Comparison of ENCODE assay signal across 9 cellular contexts in genomic region chr6:4805553-4806307, GRCh38. TPM values are rescaled to one million over a fixed set of nuclear protein-coding genes. Genes with fewer than 3 reads are reported as not detected.
DNase-seq lines count a peak whose midpoint lies in the region; ATAC-seq and TF ChIP-seq lines count a peak whose summit lies in the region.
"Had no signal": no experiment of that assay in that cellular context is flagged by ENCODE, and none has a peak within 500 bp of the region (broad histone marks: within the 10 kb centered on the region; RNA-seq: fewer than 3 reads in every experiment).

No MANE protein-coding gene starts in this region.

- no peak overlapping the region for H3K4me3 Mint-ChIP-seq in Calu3 (ENCODE audit: low read depth, unreplicated experiment)
- no peak overlapping the region for H3K4me3 Mint-ChIP-seq in stimulated activated memory B cell treated with anti-CD40 and anti-IgM and Interleukin-4, amounts not matched to agents 10 μg/mL and 1 μg/mL and 100 μg/mL, for 72 hours
- H3K4me3 Mint-ChIP-seq in stimulated activated effector memory CD8-positive, alpha-beta T cell treated with anti-CD3 and anti-CD28 coated beads, Interleukin-12 subunit alpha, Interleukin-12 subunit beta, amount 100 ng/mL, for 72 hours = no peak overlapping the region

- TF ChIP-seq RAD21 in HCT116 (IDR thresholded peaks at IDR 0.05; ENCODE audit: low read depth) = peak; percentile 72

- no peaks in the 10 kb centered on the region for H3K9me3 Mint-ChIP-seq in Calu3 (ENCODE audit: low read depth, unreplicated experiment)
- peaks cover 5% of the 10 kb centered on the region for H3K9me3 Mint-ChIP-seq in stimulated activated memory B cell treated with anti-CD40 and anti-IgM and Interleukin-4, amounts not matched to agents 10 μg/mL and 1 μg/mL and 100 μg/mL, for 72 hours
- peaks cover 3% of the 10 kb centered on the region for H3K9me3 Mint-ChIP-seq in stimulated activated effector memory CD8-positive, alpha-beta T cell treated with anti-CD3 and anti-CD28 coated beads, Interleukin-12 subunit alpha, Interleukin-12 subunit beta, amount 100 ng/mL, for 72 hours

- no peak overlapping the region for H2BK15ac ChIP-seq in mesendoderm (replicated peaks; ENCODE audit: low read depth)

- peaks cover 0 to 3% of the 10 kb centered on the region in 2 experiments; a peak in 1 of 4 replicates for H3K9me3 ChIP-seq in HCT116 (ENCODE audit: control insufficient read depth in 1 of 2, insufficient read depth in 1 of 2, low read depth in 1 of 2, low read length in 2 of 2)
- no peaks in the 10 kb centered on the region for H3K9me3 ChIP-seq in OCI-LY3 (ENCODE audit: insufficient read depth, low read length)
- H3K9me3 ChIP-seq in ectodermal cell (ENCODE audit: control insufficient read depth, low read length) = no peaks in the 10 kb centered on the region

- H2BK5ac ChIP-seq in mesendoderm (ENCODE audit: low read length) = no peak overlapping the region

- peaks cover 0 to 20% of the 10 kb centered on the region in 2 experiments; a peak in 3 of 4 replicates for H3K4me1 ChIP-seq in HCT116 (ENCODE audit: control insufficient read depth in 1 of 2, insufficient read depth in 2 of 2, low read length in 2 of 2)
- H3K4me1 ChIP-seq in OCI-LY3 (ENCODE audit: low read length) = peaks cover 32% of the 10 kb centered on the region
- peaks cover 19% of the 10 kb centered on the region for H3K4me1 ChIP-seq in ectodermal cell (ENCODE audit: control insufficient read depth, insufficient read depth, low read length)
- peaks cover 3% of the 10 kb centered on the region for H3K4me1 ChIP-seq in mesendoderm (ENCODE audit: control insufficient read depth, low read depth, low read length)

- no peaks in the 10 kb centered on the region for H3K27me3 Mint-ChIP-seq in Calu3 (ENCODE audit: unreplicated experiment)
- no peaks in the 10 kb centered on the region for H3K27me3 Mint-ChIP-seq in stimulated activated memory B cell treated with anti-CD40 and anti-IgM and Interleukin-4, amounts not matched to agents 10 μg/mL and 1 μg/mL and 100 μg/mL, for 72 hours

- H3K36me3 ChIP-seq in HCT116 (ENCODE audit: control insufficient read depth in 1 of 2, insufficient read depth in 2 of 2, low read length in 2 of 2) (no peaks in the 10 kb centered on the region), OCI-LY3 (replicated peaks; ENCODE audit: low read depth, low read length) (no peaks in the 10 kb centered on the region), ectodermal cell (ENCODE audit: control insufficient read depth, insufficient read depth, low read length) (no peaks in the 10 kb centered on the region), mesendoderm (ENCODE audit: control insufficient read depth, insufficient read depth, low read length) (no peaks in the 10 kb centered on the region)

- WGBS in ectodermal cell, 2 experiments = 64 to 66% methylated on average over 18 of the region's 18 CpGs
- no CpG with 5 or more reads among the region's 18 CpGs for WGBS in mesendoderm (ENCODE audit: extremely low coverage, insufficient coverage, low lambda C conversion rate)

- no peak overlapping the region for H3K18ac ChIP-seq in mesendoderm (ENCODE audit: low read length)

- BruUV-seq in Calu3 (replicated peaks; lab: Mats Ljungman, UMichigan) (no TSS peak), HCT116 (replicated peaks; lab: Mats Ljungman, UMichigan) (no TSS peak)

- peaks cover 21% of the 10 kb centered on the region; the same call in 1 of the 2 replicates for H4K20me1 ChIP-seq in HCT116 (ENCODE audit: insufficient read depth)
- peaks cover 89% of the 10 kb centered on the region for H4K20me1 ChIP-seq in OCI-LY3 (ENCODE audit: insufficient read depth, low read length)

- no peak overlapping the region for H4K8ac ChIP-seq in mesendoderm (ENCODE audit: low read depth, low read length)

- TF ChIP-seq CTCF in Calu3 (IDR thresholded peaks at IDR 0.05; ENCODE audit: unreplicated experiment) (peak; percentile 55), HCT116 (IDR thresholded peaks at IDR 0.05 in 2 of 3, conservative IDR thresholded peaks at IDR 0.05 in 1 of 3; ENCODE audit: borderline replicate concordance in 1 of 3, insufficient read depth in 1 of 3, low read depth in 2 of 3, low read length in 2 of 3) (peak; percentile 42 to 79 (median 72); a peak in 5 of 6 replicates), OCI-LY3 (IDR thresholded peaks at IDR 0.05; ENCODE audit: low read depth, low read length) (peak; percentile 57)

- CTCF ChIA-PET in Calu3 (lab: Charles Lee) = no interaction called here
- CTCF ChIA-PET in HCT116 (lab: Charles Lee) = no interaction called here

- RAD21 ChIA-PET in HCT116 (lab: Charles Lee; ENCODE audit: low non-redundant PET in 1 of 2, low total read pairs in 2 of 2, uncharacterized antibody in 2 of 2, unreplicated experiment in 2 of 2) = no interaction called here

- H3K4me1 Mint-ChIP-seq in Calu3 (ENCODE audit: low read depth, unreplicated experiment) = peaks cover 10% of the 10 kb centered on the region
- H3K4me1 Mint-ChIP-seq in stimulated activated memory B cell treated with anti-CD40 and anti-IgM and Interleukin-4, amounts not matched to agents 10 μg/mL and 1 μg/mL and 100 μg/mL, for 72 hours = peaks cover 88% of the 10 kb centered on the region
- H3K4me1 Mint-ChIP-seq in stimulated activated effector memory CD8-positive, alpha-beta T cell treated with anti-CD3 and anti-CD28 coated beads, Interleukin-12 subunit alpha, Interleukin-12 subunit beta, amount 100 ng/mL, for 72 hours = peaks cover 72% of the 10 kb centered on the region

- peak overlapping the region; percentile 76 for H3K56ac ChIP-seq in mesendoderm (ENCODE audit: low read length)

- H3K4me2 ChIP-seq in HCT116 (ENCODE audit: low read length) (no peak overlapping the region), OCI-LY3 (ENCODE audit: low read length) (no peak overlapping the region), mesendoderm (ENCODE audit: low read length) (no peak overlapping the region)

- H3K27me3 ChIP-seq in HCT116 (ENCODE audit: insufficient read depth, low read length) = no peaks in the 10 kb centered on the region
- no peaks in the 10 kb centered on the region for H3K27me3 ChIP-seq in OCI-LY3 (ENCODE audit: low read depth, low read length)
- H3K27me3 ChIP-seq in ectodermal cell (ENCODE audit: control insufficient read depth, insufficient read depth, low read length, poor library complexity, severe bottlenecking) = no peaks in the 10 kb centered on the region
- no peaks in the 10 kb centered on the region for H3K27me3 ChIP-seq in mesendoderm (ENCODE audit: insufficient read depth, low read length, poor library complexity)

- H3K27ac Mint-ChIP-seq in Calu3 (ENCODE audit: unreplicated experiment) = no peak overlapping the region
- no peak overlapping the region for H3K27ac Mint-ChIP-seq in stimulated activated memory B cell treated with anti-CD40 and anti-IgM and Interleukin-4, amounts not matched to agents 10 μg/mL and 1 μg/mL and 100 μg/mL, for 72 hours
- no peak overlapping the region for H3K27ac Mint-ChIP-seq in stimulated activated effector memory CD8-positive, alpha-beta T cell treated with anti-CD3 and anti-CD28 coated beads, Interleukin-12 subunit alpha, Interleukin-12 subunit beta, amount 100 ng/mL, for 72 hours

- no peak overlapping the region for H3K23ac ChIP-seq in mesendoderm (ENCODE audit: low read length)

- no peak overlapping the region for H2BK120ac ChIP-seq in mesendoderm (ENCODE audit: low read depth, low read length)

- no peaks in the 10 kb centered on the region for H3K36me3 Mint-ChIP-seq in Calu3 (ENCODE audit: insufficient read depth, unreplicated experiment)
- peaks cover 11% of the 10 kb centered on the region for H3K36me3 Mint-ChIP-seq in stimulated activated memory B cell treated with anti-CD40 and anti-IgM and Interleukin-4, amounts not matched to agents 10 μg/mL and 1 μg/mL and 100 μg/mL, for 72 hours
- H3K36me3 Mint-ChIP-seq in stimulated activated effector memory CD8-positive, alpha-beta T cell treated with anti-CD3 and anti-CD28 coated beads, Interleukin-12 subunit alpha, Interleukin-12 subunit beta, amount 100 ng/mL, for 72 hours = peaks cover 5% of the 10 kb centered on the region

- POLR2A ChIA-PET in HCT116 (lab: Charles Lee) = no interaction called here

- no peak overlapping the region for H2AK5ac ChIP-seq in mesendoderm (ENCODE audit: low read length)

- intact Hi-C loops in Calu3 (cut with micrococcal nuclease; ENCODE audit: unreplicated experiment) = loop anchor here (10.0 kb wide), 1 partner anchor 491 kb away; no protein-coding TSS in a partner anchor
- intact Hi-C loops in HCT116 (cut with micrococcal nuclease) = loop anchor here (2.0 to 10.0 kb wide), 2 partner anchors 129 to 493 kb away; no protein-coding TSS in a partner anchor

- no peak overlapping the region for H4K5ac ChIP-seq in mesendoderm (ENCODE audit: low read length)

- no peaks in the 10 kb centered on the region for H3K9me2 ChIP-seq in HCT116 (ENCODE audit: insufficient read depth)

- H3K79me2 ChIP-seq in HCT116 (ENCODE audit: insufficient read depth, low read length) = peaks cover 94% of the 10 kb centered on the region
- H3K79me2 ChIP-seq in OCI-LY3 (ENCODE audit: low read length) = peaks cover 92% of the 10 kb centered on the region
- H3K79me2 ChIP-seq in mesendoderm (ENCODE audit: control insufficient read depth, insufficient read depth, low read length) = peaks cover 79% of the 10 kb centered on the region

- H3K4ac ChIP-seq in mesendoderm (ENCODE audit: low read depth, low read length) = no peak overlapping the region

- peaks cover 44% of the 10 kb centered on the region for H3K79me1 ChIP-seq in mesendoderm (ENCODE audit: low read length)

- H3K9ac ChIP-seq in HCT116 (ENCODE audit: low read length) = no peak overlapping the region
- H3K9ac ChIP-seq in OCI-LY3 (ENCODE audit: low read length) = no peak overlapping the region
- peak overlapping the region; percentile 16 for H3K9ac ChIP-seq in mesendoderm (ENCODE audit: low read length)

- H3K27ac ChIP-seq in HCT116 (ENCODE audit: low read depth, low read length) (no peak overlapping the region), OCI-LY3 (ENCODE audit: low read length) (no peak overlapping the region), ectodermal cell (ENCODE audit: insufficient read depth, low read depth, low read length, poor library complexity, severe bottlenecking) (peak overlapping the region; percentile 81), mesendoderm (ENCODE audit: low read depth, low read length) (no peak overlapping the region)

- peak; percentile 89 for ATAC-seq in HCT116
- ATAC-seq in stimulated activated memory B cell treated with anti-CD40 and anti-IgM and Interleukin-4, amounts not matched to agents 10 μg/mL and 1 μg/mL and 100 μg/mL, for 72 hours = no peak
- ATAC-seq in stimulated activated effector memory CD8-positive, alpha-beta T cell treated with anti-CD3 and anti-CD28 coated beads, Interleukin-12 subunit alpha, Interleukin-12 subunit beta, amount 100 ng/mL, for 72 hours = no peak

- DNase-seq in Calu3 (peak; percentile 62), HCT116 (ENCODE audit: low read depth, low spot score) (peak; percentile 34), mesendoderm (peak; percentile 77), GF-D8 (lab: John Stamatoyannopoulos, UW) (no peak)
- DNase-seq in stimulated activated effector memory CD8-positive, alpha-beta T cell treated with anti-CD3 and anti-CD28 coated beads, Interleukin-12 subunit alpha, Interleukin-12 subunit beta, amount 100 ng/mL, for 72 hours (ENCODE audit: low spot score in 2 of 2) = no peak

- no peak for TF ChIP-seq POLR2A in HCT116 (IDR thresholded peaks at IDR 0.05; ENCODE audit: borderline replicate concordance, extremely low read depth, insufficient read depth, insufficient read length)

- no peak overlapping the region for H2AFZ ChIP-seq in HCT116 (ENCODE audit: low read depth, low read length, poor library complexity, severe bottlenecking)
- H2AFZ ChIP-seq in OCI-LY3 (ENCODE audit: low read depth, low read length) = no peak overlapping the region

- H3K4me3 ChIP-seq in HCT116 (replicated peaks in 1 of 2; ENCODE audit: low read depth in 1 of 2, low read length in 2 of 2) = no peak overlapping the region
- H3K4me3 ChIP-seq in OCI-LY3 (ENCODE audit: low read length) = no peak overlapping the region
- no peak overlapping the region for H3K4me3 ChIP-seq in ectodermal cell (ENCODE audit: insufficient read depth, low read depth, low read length)
- H3K4me3 ChIP-seq in mesendoderm (ENCODE audit: low read length) = no peak overlapping the region
- H3K4me3 ChIP-seq: SK-N-MC had no signal

RNA-seq across cellular contexts. Expression of gene CDYL, which starts 29.5 kb away (rescaled TPM):
- 45.2 and 48.9 TPM in 2 replicates for total RNA-seq in Calu3 (2022)
- total RNA-seq in HCT116 (2021; ENCODE audit: unreplicated experiment) = 42.6 TPM
- polyA plus RNA-seq in HCT116 (2012) = 23.5 and 25.3 TPM in 2 replicates
- 54.5 TPM for polyA plus RNA-seq in ectodermal cell (2013, experiment 1 of 4)
- 43.7 TPM for polyA plus RNA-seq in ectodermal cell (2013, experiment 2 of 4)
- polyA plus RNA-seq in ectodermal cell (2013, experiment 3 of 4) = 43.5 TPM
- polyA plus RNA-seq in ectodermal cell (2013, experiment 4 of 4) = 43.1 TPM
- 72.2 TPM for polyA plus RNA-seq in mesendoderm (2013, experiment 1 of 2)
- 80.5 TPM for polyA plus RNA-seq in mesendoderm (2013, experiment 2 of 2)

Comparison
In these comparisons a context has a peak if more than half of its experiments do, and no peak if none do; other contexts are left out.
1. DNase-seq: peak in Calu3 (single experiment), HCT116 (single experiment) and mesendoderm (single experiment); none in GF-D8 (single experiment) and stimulated activated effector memory CD8-positive, alpha-beta T cell treated with anti-CD3 and anti-CD28 coated beads, Interleukin-12 subunit alpha, Interleukin-12 subunit beta, amount 100 ng/mL, for 72 hours (0 of 2).
2. Peak in every context shown above with its lines, with median percentiles within 50 percentile points of each other: CTCF ChIP-seq.